In the genomic region with DNA sequence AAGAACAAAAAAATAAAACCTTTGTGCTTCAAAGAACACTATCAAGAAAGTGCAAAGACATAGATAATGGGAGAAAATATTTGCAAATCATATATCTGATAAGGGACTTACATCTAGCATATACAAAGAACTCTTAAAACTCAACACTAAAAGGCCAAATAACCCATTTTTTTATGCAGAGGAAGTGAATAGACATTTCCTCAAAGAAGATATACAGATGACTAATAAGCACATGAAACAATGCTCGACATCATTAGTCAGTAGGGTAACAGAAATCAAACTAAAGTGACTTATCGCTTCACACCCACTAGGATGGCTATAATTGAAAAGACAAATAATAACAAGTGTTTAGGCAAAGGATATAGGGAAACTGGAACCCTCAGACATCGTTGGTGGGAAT, we compare ENCODE assay signal across 13 cellular contexts.
DNase-seq lines count a peak whose midpoint lies in the region; ATAC-seq and TF ChIP-seq lines count a peak whose summit lies in the region.
"Had no signal": no experiment of that assay in that cellular context is flagged by ENCODE, and none has a peak within 500 bp of the region (broad histone marks: within the 10 kb centered on the region; RNA-seq: fewer than 3 reads in every experiment).

No MANE protein-coding gene starts in this region.

- BruUV-seq in Calu3 (replicated peaks; lab: Mats Ljungman, UMichigan) = no TSS peak

- H3K4me1 Mint-ChIP-seq in Calu3 (ENCODE audit: low read depth, unreplicated experiment) = peaks cover 75% of the 10 kb centered on the region
- H3K4me1 Mint-ChIP-seq in activated T-helper 17 cell treated with anti-CD3 and anti-CD28 coated beads, Interleukin-2, amount 50 U/mL, for 72 hours = peaks cover 34% of the 10 kb centered on the region

- TF ChIP-seq CTCF in Calu3 (IDR thresholded peaks at IDR 0.05; ENCODE audit: unreplicated experiment) = no peak
- TF ChIP-seq CTCF in foreskin fibroblast (IDR thresholded peaks at IDR 0.05; ENCODE audit: low read depth, low read length) = no peak

- no peak overlapping the region for H3K4me3 Mint-ChIP-seq in Calu3 (ENCODE audit: low read depth, unreplicated experiment)
- H3K4me3 Mint-ChIP-seq in activated T-helper 17 cell treated with anti-CD3 and anti-CD28 coated beads, Interleukin-2, amount 50 U/mL, for 72 hours = peak overlapping the region; percentile 33
- H3K4me3 Mint-ChIP-seq: CD14-positive monocyte had no signal

- H3K27ac Mint-ChIP-seq in Calu3 (ENCODE audit: unreplicated experiment) = peak overlapping the region; percentile 62
- peak overlapping the region; percentile 86 for H3K27ac Mint-ChIP-seq in activated T-helper 17 cell treated with anti-CD3 and anti-CD28 coated beads, Interleukin-2, amount 50 U/mL, for 72 hours
- H3K27ac Mint-ChIP-seq: CD14-positive monocyte had no signal

- H3K36me3 Mint-ChIP-seq in Calu3 (ENCODE audit: insufficient read depth, unreplicated experiment) = peaks cover 68% of the 10 kb centered on the region
- peaks cover 9% of the 10 kb centered on the region for H3K36me3 Mint-ChIP-seq in activated T-helper 17 cell treated with anti-CD3 and anti-CD28 coated beads, Interleukin-2, amount 50 U/mL, for 72 hours (ENCODE audit: low read depth)
- H3K36me3 Mint-ChIP-seq: CD14-positive monocyte had no signal

- intact Hi-C loops in Calu3 (cut with micrococcal nuclease; ENCODE audit: unreplicated experiment) = no loop called here

- no peak overlapping the region for H3K4me3 ChIP-seq in foreskin fibroblast (ENCODE audit: low read depth in 1 of 2, low read length in 2 of 2)

- H3K9me3 Mint-ChIP-seq in Calu3 (ENCODE audit: low read depth, unreplicated experiment) = no peaks in the 10 kb centered on the region
- peaks cover 3% of the 10 kb centered on the region for H3K9me3 Mint-ChIP-seq in activated T-helper 17 cell treated with anti-CD3 and anti-CD28 coated beads, Interleukin-2, amount 50 U/mL, for 72 hours

- no peak for DNase-seq in Calu3
- DNase-seq in HPDE6-E6E7 (ENCODE audit: extremely low spot score) = peak; percentile 27
- DNase-seq in foreskin fibroblast = peak; percentile 36 to 57
- no peak for DNase-seq in stimulated activated CD8-positive, alpha-beta memory T cell treated with anti-CD3 and anti-CD28 coated beads, Interleukin-4, amount 100 ng/mL, for 48 hours
- no peak for DNase-seq in SIG-M5 treated with dmso at 0.1 percent for 504 hours (lab: John Stamatoyannopoulos, UW; ENCODE audit: unreplicated experiment)
- DNase-seq in globus pallidus (ENCODE audit: low spot score) = no peak
- DNase-seq in GF-D8 (lab: John Stamatoyannopoulos, UW) = no peak
- DNase-seq: NCI-H1436 treated with DMSO at 0.1 percent for 48 hours; NCI-H526; SIG-M5; stimulated activated CD4-positive, alpha-beta T cell treated with anti-CD3 and anti-CD28 coated beads, Interleukin-12 subunit alpha, Interleukin-12 subunit beta, amount 100 ng/mL, for 4 hours had no signal

- H3K27me3 Mint-ChIP-seq in Calu3 (ENCODE audit: unreplicated experiment) = no peaks in the 10 kb centered on the region
- peaks cover 5% of the 10 kb centered on the region for H3K27me3 Mint-ChIP-seq in activated T-helper 17 cell treated with anti-CD3 and anti-CD28 coated beads, Interleukin-2, amount 50 U/mL, for 72 hours

- CTCF ChIA-PET in Calu3 (lab: Charles Lee) = no interaction called here

- ATAC-seq in activated T-helper 17 cell treated with anti-CD3 and anti-CD28 coated beads, Interleukin-2, amount 50 U/mL, for 72 hours (replicated peaks) = peak; percentile 49

Comparison
In these comparisons a context has a peak if more than half of its experiments do, and no peak if none do; other contexts are left out.
1. DNase-seq: peak in HPDE6-E6E7 (single experiment) and foreskin fibroblast (2 of 2); none in Calu3 (single experiment), stimulated activated CD8-positive, alpha-beta memory T cell treated with anti-CD3 and anti-CD28 coated beads, Interleukin-4, amount 100 ng/mL, for 48 hours (single experiment), SIG-M5 treated with dmso at 0.1 percent for 504 hours (single experiment), globus pallidus (single experiment) and GF-D8 (single experiment).